17 cellular contexts compared by ENCODE assay signal in genomic region chr2:29336334-29336733, GRCh38.
"Had no signal": no experiment of that assay in that cellular context is flagged by ENCODE, and none has a peak within 500 bp of the region (broad histone marks: within the 10 kb centered on the region; RNA-seq: fewer than 3 reads in every experiment).

No MANE protein-coding gene starts in this region.

- ATAC-seq: activated CD8-positive, alpha-beta T cell treated with anti-CD3 and anti-CD28 coated beads for 36 hours; activated naive CD4-positive, alpha-beta T cell treated with anti-CD3 and anti-CD28 coated beads, Interleukin-2, amount 50 U/mL, for 72 hours; esophagus mucosa; mucosa of descending colon; natural killer cell; stimulated activated naive B cell treated with anti-CD40 and anti-IgM and Interleukin-4, amounts not matched to agents 10 μg/mL and 1 μg/mL and 100 μg/mL, for 72 hours had no signal

- H3K27ac ChIP-seq: coronary artery, left ventricle myocardium inferior, skin epidermis, tibial nerve, vagina had no signal

- DNase-seq: activated CD4-positive, alpha-beta T cell treated with anti-CD3 and anti-CD28 coated beads for 4 hours; activated CD8-positive, alpha-beta T cell treated with anti-CD3 and anti-CD28 coated beads for 36 hours; activated gamma-delta T cell; activated T-cell treated with anti-CD3 and anti-CD28 coated beads, Interleukin-2, amount 50 U/mL, for 48 hours; left ventricle myocardium inferior; mucosa of descending colon; natural killer cell; nucleus accumbens; stimulated activated CD4-positive, alpha-beta T cell treated with anti-CD3 and anti-CD28 coated beads, Interleukin-15, amount 100 ng/mL, for 24 hours; stimulated activated CD4-positive, alpha-beta T cell treated with anti-CD3 and anti-CD28 coated beads, Interleukin-4, amount 100 ng/mL, for 1 hour; stimulated activated naive B cell treated with anti-CD40 and anti-IgM and Interleukin-4, amounts not matched to agents 10 μg/mL and 1 μg/mL and 100 μg/mL, for 72 hours had no signal

- H3K36me3 ChIP-seq: left ventricle myocardium inferior, tibial nerve, vagina had no signal

- H3K4me1 ChIP-seq: left ventricle myocardium inferior, tibial nerve, vagina had no signal

- H3K4me3 ChIP-seq: coronary artery, left ventricle myocardium inferior, mucosa of descending colon, skin epidermis, tibial nerve, vagina had no signal

- H3K9me3 ChIP-seq: left ventricle myocardium inferior, mucosa of descending colon, tibial nerve, vagina had no signal

- H3K27me3 ChIP-seq: tibial nerve, vagina had no signal
